8 cellular contexts compared by ENCODE assay signal in the genomic region with DNA sequence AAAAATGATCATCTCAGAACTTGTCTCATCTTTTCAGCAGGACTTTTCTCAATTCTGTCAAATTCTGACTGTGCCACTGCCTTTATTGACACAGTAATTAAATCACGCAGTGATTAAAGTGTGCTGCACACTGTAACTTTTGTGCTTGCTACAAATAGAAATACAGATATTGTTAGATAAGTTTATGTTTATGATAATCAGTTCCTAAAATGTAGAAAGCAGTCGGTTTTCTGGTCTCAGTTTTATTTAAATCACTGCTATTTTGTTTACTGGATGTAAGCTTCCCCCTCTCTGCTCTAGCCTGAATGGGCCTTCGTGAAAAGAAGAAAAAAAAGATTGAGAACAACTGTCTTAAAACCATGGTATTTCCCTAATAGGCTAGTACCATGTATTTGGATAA.
DNase-seq lines count a peak whose midpoint lies in the region; ATAC-seq and TF ChIP-seq lines count a peak whose summit lies in the region.

No MANE protein-coding gene starts in this region.

- WGBS in right cardiac atrium: 69% methylated on average over 3 of the region's 3 CpGs
- 100% methylated on average over 1 of the region's 3 CpGs; no CpG with 5 or more reads in 1 of the 2 experiments for WGBS in mesodermal cell (ENCODE audit: insufficient coverage in 2 of 2), 2 experiments
- WGBS in aorta, 2 donors: 34 to 49% methylated on average over 3 of the region's 3 CpGs

- no peaks in the 10 kb centered on the region for H3K36me3 ChIP-seq in left ventricle myocardium inferior
- no peaks in the 10 kb centered on the region for H3K36me3 ChIP-seq in mesodermal cell (ENCODE audit: control insufficient read depth, insufficient read depth, low read length)
- H3K36me3 ChIP-seq in aorta (ENCODE audit: control insufficient read depth in 1 of 2, insufficient read depth in 2 of 2, low read length in 1 of 2): no peaks in the 10 kb centered on the region

- DNase-seq in left ventricle myocardium inferior (no peak), right cardiac atrium (no peak), aorta (no peak), NCI-H1694 treated with DMSO at 0.1 percent for 48 hours (lab: John Stamatoyannopoulos, UW) (no peak), nucleus accumbens (lab: John Stamatoyannopoulos, UW) (no peak), A172 (ENCODE audit: low spot score) (no peak)
- no peak for DNase-seq in activated naive CD8-positive, alpha-beta T cell treated with anti-CD3 and anti-CD28 coated beads for 36 hours

- peaks cover 6% of the 10 kb centered on the region for H3K36me3 Mint-ChIP-seq in activated naive CD8-positive, alpha-beta T cell treated with anti-CD3 and anti-CD28 coated beads for 36 hours

- no peaks in the 10 kb centered on the region for H3K27me3 Mint-ChIP-seq in activated naive CD8-positive, alpha-beta T cell treated with anti-CD3 and anti-CD28 coated beads for 36 hours

- H3K27me3 ChIP-seq in left ventricle myocardium inferior (ENCODE audit: low read depth) (no peaks in the 10 kb centered on the region), right cardiac atrium (ENCODE audit: control insufficient read depth, insufficient read depth) (no peaks in the 10 kb centered on the region), aorta (ENCODE audit: control insufficient read depth in 1 of 2, insufficient read depth in 2 of 2, low read length in 1 of 2) (no peaks in the 10 kb centered on the region)

- H3K9me3 ChIP-seq in left ventricle myocardium inferior (replicated peaks) (no peaks in the 10 kb centered on the region), right cardiac atrium (ENCODE audit: control insufficient read depth, low read length) (no peaks in the 10 kb centered on the region), mesodermal cell (ENCODE audit: control insufficient read depth, low read length) (no peaks in the 10 kb centered on the region), aorta (ENCODE audit: control insufficient read depth, low read length) (no peaks in the 10 kb centered on the region)

- H3K4me3 Mint-ChIP-seq in activated naive CD8-positive, alpha-beta T cell treated with anti-CD3 and anti-CD28 coated beads for 36 hours: peak overlapping the region; percentile 82

- peaks cover 7% of the 10 kb centered on the region for H3K9me3 Mint-ChIP-seq in activated naive CD8-positive, alpha-beta T cell treated with anti-CD3 and anti-CD28 coated beads for 36 hours

- H3K4me3 ChIP-seq in left ventricle myocardium inferior (no peak overlapping the region), right cardiac atrium (ENCODE audit: low read length) (no peak overlapping the region), mesodermal cell (ENCODE audit: extremely low read depth, insufficient read depth, low read length, poor library complexity, severe bottlenecking) (no peak overlapping the region), aorta (ENCODE audit: low read length in 2 of 2) (no peak overlapping the region)

- peaks cover 44% of the 10 kb centered on the region for H3K4me1 Mint-ChIP-seq in activated naive CD8-positive, alpha-beta T cell treated with anti-CD3 and anti-CD28 coated beads for 36 hours

- H3K27ac ChIP-seq in left ventricle myocardium inferior (replicated peaks) (peak overlapping the region; percentile 94), right cardiac atrium (ENCODE audit: low read length) (no peak overlapping the region), mesodermal cell (ENCODE audit: low read depth, low read length, severe bottlenecking) (peak overlapping the region; percentile 99), aorta (ENCODE audit: low read depth in 1 of 2, low read length in 2 of 2) (peak overlapping the region; percentile 12 to 33)

- H3K4me1 ChIP-seq in left ventricle myocardium inferior (peaks cover 44% of the 10 kb centered on the region), right cardiac atrium (ENCODE audit: control insufficient read depth, insufficient read depth, low read length) (no peaks in the 10 kb centered on the region), mesodermal cell (ENCODE audit: control insufficient read depth, insufficient read depth, low read length, poor library complexity, severe bottlenecking) (peaks cover 7% of the 10 kb centered on the region), aorta (ENCODE audit: control insufficient read depth in 1 of 2, insufficient read depth in 2 of 2, low read length in 2 of 2) (peaks cover 2 to 7% of the 10 kb centered on the region in 2 donors)

- intact Hi-C loops in left ventricle myocardium inferior (cut with micrococcal nuclease): loop anchor here (5.0 kb wide), 1 partner anchor 178 kb away; no protein-coding TSS in a partner anchor
- intact Hi-C loops in right cardiac atrium (cut with DNase I): loop anchor here in 3 of 4 donors (5.0 to 10.0 kb wide), 6 partner anchors 178 to 957 kb away; a partner anchor contains a TSS
- intact Hi-C loops in aorta (cut with DNase I): loop anchor here (5.0 to 10.0 kb wide), 8 partner anchors 52 to 960 kb away; a partner anchor contains a TSS

- H3K27ac Mint-ChIP-seq in activated naive CD8-positive, alpha-beta T cell treated with anti-CD3 and anti-CD28 coated beads for 36 hours: peak overlapping the region; percentile 94

- TF ChIP-seq CTCF in left ventricle myocardium inferior (IDR thresholded peaks at IDR 0.05; ENCODE audit: borderline replicate concordance): no peak

- no peak for ATAC-seq in right cardiac atrium
- ATAC-seq in aorta (ENCODE audit: low FRiP score): no peak
